Comparison of ENCODE assay signal across 22 cellular contexts in the genomic region with DNA sequence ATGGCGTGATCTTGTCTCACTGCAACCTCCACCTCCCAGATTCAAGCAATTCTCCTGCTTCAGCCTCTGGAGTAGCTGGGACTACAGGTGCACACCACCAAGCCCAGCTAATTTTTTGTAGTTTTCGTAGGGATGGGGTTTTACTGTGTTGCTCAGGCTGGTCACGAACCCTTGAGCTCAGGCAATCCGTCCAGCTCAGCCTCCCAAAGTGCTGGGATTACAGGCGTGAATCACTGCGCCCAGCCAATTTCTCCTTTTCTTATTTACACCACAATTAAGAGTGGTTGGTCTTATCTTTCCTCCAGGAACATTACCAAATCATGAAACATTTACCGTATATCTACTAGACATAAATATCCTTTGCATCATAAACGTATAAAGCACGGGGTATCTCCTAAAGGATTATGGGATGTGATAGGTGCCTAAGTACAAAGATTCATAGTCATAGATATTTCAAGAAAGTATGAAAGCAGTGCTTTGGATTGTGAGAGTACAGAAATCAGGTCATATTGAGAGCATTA.
"Had no signal": no experiment of that assay in that cellular context is flagged by ENCODE, and none has a peak within 500 bp of the region (broad histone marks: within the 10 kb centered on the region; RNA-seq: fewer than 3 reads in every experiment).

No MANE protein-coding gene starts in this region.

- H3K27ac ChIP-seq: breast epithelium, esophagus muscularis mucosa, vagina had no signal

- H3K27ac Mint-ChIP-seq: activated CD4-positive, alpha-beta T cell treated with anti-CD3 and anti-CD28 coated beads, Interleukin-2, amount 10 ng/mL, durations not matched to agents 7 days and 5 days; activated CD8-positive, alpha-beta T cell treated with anti-CD3 and anti-CD28 coated beads for 36 hours; activated naive CD4-positive, alpha-beta T cell treated with anti-CD3 and anti-CD28 coated beads, Interleukin-2, amount 50 U/mL, for 24 hours; activated naive CD8-positive, alpha-beta T cell treated with anti-CD3 and anti-CD28 coated beads, Interleukin-2, amount 50 U/mL, for 24 hours; activated T-helper 17 cell treated with anti-CD3 and anti-CD28 coated beads, Interleukin-2, amount 50 U/mL, for 72 hours; naive thymus-derived CD8-positive, alpha-beta T cell had no signal

- H3K9me3 Mint-ChIP-seq: activated CD4-positive, alpha-beta T cell treated with anti-CD3 and anti-CD28 coated beads, Interleukin-2, amount 10 ng/mL, durations not matched to agents 7 days and 5 days; activated naive CD8-positive, alpha-beta T cell treated with anti-CD3 and anti-CD28 coated beads, Interleukin-2, amount 50 U/mL, for 24 hours; activated T-cell treated with anti-CD3 and anti-CD28 coated beads, Interleukin-2, amount 50 U/mL, for 4 hours; activated T-helper 17 cell treated with anti-CD3 and anti-CD28 coated beads, Interleukin-2, amount 50 U/mL, for 72 hours had no signal

- H3K36me3 ChIP-seq: breast epithelium, heart right ventricle, upper lobe of left lung, vagina had no signal

- DNase-seq: activated CD4-positive, alpha-beta T cell treated with anti-CD3 and anti-CD28 coated beads for 1 hour; activated CD4-positive, alpha-beta T cell treated with anti-CD3 and anti-CD28 coated beads, Interleukin-2, amount 10 ng/mL, durations not matched to agents 7 days and 5 days; activated CD8-positive, alpha-beta T cell treated with anti-CD3 and anti-CD28 coated beads for 36 hours; activated gamma-delta T cell treated with Interleukin-2 at 50 U/mL for 16 hours; activated naive CD8-positive, alpha-beta T cell treated with anti-CD3 and anti-CD28 coated beads, Interleukin-2, amount 50 U/mL, for 24 hours; activated T-cell treated with anti-CD3 and anti-CD28 coated beads, Interleukin-2, amount 50 U/mL, for 4 hours; central memory CD4-positive, alpha-beta T cell; foreskin melanocyte; heart right ventricle; midbrain; naive thymus-derived CD8-positive, alpha-beta T cell; right cardiac atrium; stimulated activated CD4-positive, alpha-beta T cell treated with anti-CD3 and anti-CD28 coated beads, Interleukin-4, amount 100 ng/mL, for 1 hour; stimulated activated naive CD8-positive, alpha-beta T cell treated with anti-CD3 and anti-CD28 coated beads, Interleukin-15, Interleukin-2, amounts not matched to agents 100 U/mL and 50 U/mL, for 24 hours; substantia nigra; T-helper 2 cell; upper lobe of left lung had no signal

- H3K9me3 ChIP-seq: esophagus muscularis mucosa, upper lobe of left lung, vagina had no signal

- H3K4me1 ChIP-seq: breast epithelium, vagina had no signal

- H3K4me3 Mint-ChIP-seq: activated CD4-positive, alpha-beta T cell treated with anti-CD3 and anti-CD28 coated beads, Interleukin-2, amount 10 ng/mL, durations not matched to agents 7 days and 5 days; activated CD8-positive, alpha-beta T cell treated with anti-CD3 and anti-CD28 coated beads for 36 hours; activated naive CD4-positive, alpha-beta T cell treated with anti-CD3 and anti-CD28 coated beads, Interleukin-2, amount 50 U/mL, for 24 hours; activated naive CD8-positive, alpha-beta T cell treated with anti-CD3 and anti-CD28 coated beads, Interleukin-2, amount 50 U/mL, for 24 hours; activated T-cell treated with anti-CD3 and anti-CD28 coated beads, Interleukin-2, amount 50 U/mL, for 4 hours; activated T-helper 17 cell treated with anti-CD3 and anti-CD28 coated beads, Interleukin-2, amount 50 U/mL, for 72 hours; naive thymus-derived CD8-positive, alpha-beta T cell had no signal

- H3K4me1 Mint-ChIP-seq: activated CD4-positive, alpha-beta T cell treated with anti-CD3 and anti-CD28 coated beads, Interleukin-2, amount 10 ng/mL, durations not matched to agents 7 days and 5 days; activated naive CD4-positive, alpha-beta T cell treated with anti-CD3 and anti-CD28 coated beads, Interleukin-2, amount 50 U/mL, for 24 hours; activated naive CD8-positive, alpha-beta T cell treated with anti-CD3 and anti-CD28 coated beads, Interleukin-2, amount 50 U/mL, for 24 hours; activated T-helper 17 cell treated with anti-CD3 and anti-CD28 coated beads, Interleukin-2, amount 50 U/mL, for 72 hours; naive thymus-derived CD8-positive, alpha-beta T cell had no signal

- H3K4me3 ChIP-seq: breast epithelium, esophagus muscularis mucosa, heart right ventricle, upper lobe of left lung, vagina had no signal

- H3K27me3 Mint-ChIP-seq: activated CD4-positive, alpha-beta T cell treated with anti-CD3 and anti-CD28 coated beads, Interleukin-2, amount 10 ng/mL, durations not matched to agents 7 days and 5 days; activated CD8-positive, alpha-beta T cell treated with anti-CD3 and anti-CD28 coated beads for 36 hours; activated naive CD8-positive, alpha-beta T cell treated with anti-CD3 and anti-CD28 coated beads, Interleukin-2, amount 50 U/mL, for 24 hours; activated T-helper 17 cell treated with anti-CD3 and anti-CD28 coated beads, Interleukin-2, amount 50 U/mL, for 72 hours had no signal

- ATAC-seq: activated CD8-positive, alpha-beta T cell treated with anti-CD3 and anti-CD28 coated beads for 36 hours; activated naive CD8-positive, alpha-beta T cell treated with anti-CD3 and anti-CD28 coated beads, Interleukin-2, amount 50 U/mL, for 24 hours; activated T-cell treated with anti-CD3 and anti-CD28 coated beads, Interleukin-2, amount 50 U/mL, for 4 hours; activated T-helper 17 cell treated with anti-CD3 and anti-CD28 coated beads, Interleukin-2, amount 50 U/mL, for 72 hours; heart right ventricle; naive thymus-derived CD8-positive, alpha-beta T cell; right cardiac atrium; stimulated activated naive CD8-positive, alpha-beta T cell treated with anti-CD3 and anti-CD28 coated beads, Interleukin-15, Interleukin-2, amounts not matched to agents 100 U/mL and 50 U/mL, for 24 hours had no signal

- H3K36me3 Mint-ChIP-seq: activated naive CD4-positive, alpha-beta T cell treated with anti-CD3 and anti-CD28 coated beads, Interleukin-2, amount 50 U/mL, for 24 hours; naive thymus-derived CD8-positive, alpha-beta T cell had no signal

- H3K27me3 ChIP-seq: breast epithelium, esophagus muscularis mucosa, heart right ventricle, upper lobe of left lung, vagina had no signal
